22 cellular contexts compared by ENCODE assay signal in genomic region chr12:53828598-53828997, GRCh38.
"Had no signal": no experiment of that assay in that cellular context is flagged by ENCODE, and none has a peak within 500 bp of the region (broad histone marks: within the 10 kb centered on the region; RNA-seq: fewer than 3 reads in every experiment).

No MANE protein-coding gene starts in this region.

- DNase-seq: activated CD4-positive, alpha-beta T cell treated with anti-CD3 and anti-CD28 coated beads, Interleukin-2, amount 10 ng/mL, durations not matched to agents 24 days and 14 days; activated CD8-positive, alpha-beta T cell treated with anti-CD3 and anti-CD28 coated beads for 36 hours; activated naive CD4-positive, alpha-beta T cell; activated naive CD8-positive, alpha-beta T cell treated with anti-CD3 and anti-CD28 coated beads for 36 hours; activated T-cell treated with anti-CD3 and anti-CD28 coated beads, Interleukin-2, amount 50 U/mL, for 1 hour; amniotic stem cell; body of pancreas; caudate nucleus; dorsolateral prefrontal cortex; endodermal cell; foreskin fibroblast; midbrain; nucleus accumbens; stimulated activated CD8-positive, alpha-beta memory T cell treated with anti-CD3 and anti-CD28 coated beads, Interleukin-4, amount 100 ng/mL, for 48 hours; stimulated activated naive CD4-positive, alpha-beta T cell; T1000; thyroid gland had no signal

- H3K4me1 Mint-ChIP-seq: activated CD4-positive, alpha-beta T cell treated with anti-CD3 and anti-CD28 coated beads, Interleukin-2, amount 10 ng/mL, durations not matched to agents 24 days and 14 days; activated naive CD8-positive, alpha-beta T cell treated with anti-CD3 and anti-CD28 coated beads for 36 hours; activated T-helper 17 cell treated with anti-CD3 and anti-CD28 coated beads, Interleukin-2, amount 50 U/mL, for 72 hours had no signal

- H3K36me3 ChIP-seq: thyroid gland had no signal

- H3K27ac Mint-ChIP-seq: activated CD4-positive, alpha-beta T cell treated with anti-CD3 and anti-CD28 coated beads, Interleukin-2, amount 10 ng/mL, durations not matched to agents 24 days and 14 days; activated CD8-positive, alpha-beta T cell treated with anti-CD3 and anti-CD28 coated beads for 36 hours; activated naive CD8-positive, alpha-beta T cell treated with anti-CD3 and anti-CD28 coated beads for 36 hours; activated T-helper 17 cell treated with anti-CD3 and anti-CD28 coated beads, Interleukin-2, amount 50 U/mL, for 72 hours; endodermal cell; nephron had no signal

- H3K36me3 Mint-ChIP-seq: activated naive CD8-positive, alpha-beta T cell treated with anti-CD3 and anti-CD28 coated beads for 36 hours had no signal

- H3K4me3 Mint-ChIP-seq: activated CD4-positive, alpha-beta T cell treated with anti-CD3 and anti-CD28 coated beads, Interleukin-2, amount 10 ng/mL, durations not matched to agents 24 days and 14 days; activated CD8-positive, alpha-beta T cell treated with anti-CD3 and anti-CD28 coated beads for 36 hours; activated naive CD8-positive, alpha-beta T cell treated with anti-CD3 and anti-CD28 coated beads for 36 hours; activated T-helper 17 cell treated with anti-CD3 and anti-CD28 coated beads, Interleukin-2, amount 50 U/mL, for 72 hours; endodermal cell; nephron had no signal

- H3K27me3 ChIP-seq: body of pancreas, thyroid gland had no signal

- H3K9me3 ChIP-seq: body of pancreas, thyroid gland had no signal

- H3K4me1 ChIP-seq: thyroid gland had no signal

- H3K4me3 ChIP-seq: body of pancreas, lung, thyroid gland had no signal

- ATAC-seq: activated CD8-positive, alpha-beta T cell treated with anti-CD3 and anti-CD28 coated beads for 36 hours; activated T-helper 17 cell treated with anti-CD3 and anti-CD28 coated beads, Interleukin-2, amount 50 U/mL, for 72 hours; body of pancreas; left lobe of liver had no signal

- H3K27ac ChIP-seq: body of pancreas, dorsolateral prefrontal cortex, epithelial cell of prostate, thyroid gland had no signal
